Comparison of ENCODE assay signal across 15 cellular contexts in the genomic region with DNA sequence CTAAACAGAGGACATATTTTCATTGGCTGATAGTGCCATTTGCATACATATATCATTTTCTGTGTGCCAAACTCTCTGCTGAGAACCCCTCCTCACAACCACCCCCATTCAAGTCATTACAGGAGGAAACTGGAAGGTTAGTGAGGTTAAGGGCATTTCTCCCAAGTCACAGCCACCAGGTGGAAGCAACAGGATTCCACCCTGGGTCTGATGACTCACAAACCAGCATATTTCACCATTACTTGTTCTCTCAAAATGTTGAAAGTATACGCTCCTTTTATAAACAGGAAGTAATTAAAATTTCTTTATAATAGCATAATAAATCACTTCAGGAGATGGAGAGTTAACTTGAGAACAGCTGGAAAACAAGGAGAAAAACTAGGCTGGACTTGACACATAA.
DNase-seq lines count a peak whose midpoint lies in the region; ATAC-seq, FAIRE-seq and TF ChIP-seq lines count a peak whose summit lies in the region.
"Had no signal": no experiment of that assay in that cellular context is flagged by ENCODE, and none has a peak within 500 bp of the region (broad histone marks: within the 10 kb centered on the region; RNA-seq: fewer than 3 reads in every experiment).

No MANE protein-coding gene starts in this region.

- TF ChIP-seq EP300 in H1 (IDR thresholded peaks at IDR 0.05; ENCODE audit: borderline replicate concordance in 1 of 2, low read depth in 2 of 2, low read length in 2 of 2): no peak

- no peaks in the 10 kb centered on the region for H3K36me3 Mint-ChIP-seq in activated naive CD4-positive, alpha-beta T cell treated with anti-CD3 and anti-CD28 coated beads, Interleukin-2, amount 50 U/mL, for 72 hours
- H3K36me3 Mint-ChIP-seq: naive B cell had no signal

- DNase-seq in GM04504 (ENCODE audit: low read depth): peak; percentile 10
- DNase-seq in NCI-H146 (lab: John Stamatoyannopoulos, UW): peak; percentile 17
- no peak for DNase-seq in H1 (ENCODE audit: low read depth in 1 of 2, low spot score in 2 of 2)
- DNase-seq in mesendoderm: peak; percentile 55
- DNase-seq in activated naive CD4-positive, alpha-beta T cell treated with anti-CD3 and anti-CD28 coated beads, Interleukin-2, amount 50 U/mL, for 72 hours (ENCODE audit: low spot score in 2 of 2): no peak
- DNase-seq in activated CD4-positive, CD25-positive, alpha-beta regulatory T cell (lab: John Stamatoyannopoulos, UW): no peak
- DNase-seq in COR-L47 (lab: John Stamatoyannopoulos, UW): no peak
- DNase-seq: activated T-cell treated with anti-CD3 and anti-CD28 coated beads, Interleukin-2, amount 50 U/mL, for 4 hours; cerebellar nuclear complex; GOT3; naive B cell; NCI-H1930; RPMI8226; spleen had no signal

- 61% methylated on average over 1 of the region's 1 CpG; no CpG with 5 or more reads in 1 of the 2 experiments for WGBS in H1 (ENCODE audit: extremely low coverage in 1 of 2, insufficient coverage in 1 of 2, insufficient read length in 1 of 2, insufficient replicate concordance in 2 of 2, low coverage in 1 of 2, low lambda C conversion rate in 2 of 2, missing lambda C conversion rate in 1 of 2), 2 experiments
- no CpG with 5 or more reads among the region's 1 CpG for WGBS in mesendoderm (ENCODE audit: extremely low coverage, insufficient coverage, low lambda C conversion rate)

- H3K79me2 ChIP-seq in H1 (ENCODE audit: control insufficient read depth in 1 of 2, insufficient read depth in 2 of 2, low read length in 2 of 2) (no peaks in the 10 kb centered on the region), mesendoderm (ENCODE audit: control insufficient read depth, insufficient read depth, low read length) (no peaks in the 10 kb centered on the region)

- POLR2A ChIA-PET in H1 (lab: Charles Lee; ENCODE audit: partially characterized antibody): no interaction called here

- H3K14ac ChIP-seq in H1 (ENCODE audit: insufficient read length): no peak overlapping the region

- no peak overlapping the region for H2BK20ac ChIP-seq in H1 (ENCODE audit: low read length)

- no peak overlapping the region for H3K4me3 ChIP-seq in H1 (ENCODE audit: extremely low read depth in 1 of 4, insufficient read depth in 2 of 4, low read depth in 3 of 4, low read length in 4 of 4)
- H3K4me3 ChIP-seq in mesendoderm (ENCODE audit: low read length): no peak overlapping the region
- H3K4me3 ChIP-seq: spleen had no signal

- H2BK15ac ChIP-seq in H1 (ENCODE audit: low read length): no peak overlapping the region
- H2BK15ac ChIP-seq in mesendoderm (replicated peaks; ENCODE audit: low read depth): no peak overlapping the region

- H2AK5ac ChIP-seq in H1 (ENCODE audit: low read depth, low read length) (no peak overlapping the region), mesendoderm (ENCODE audit: low read length) (no peak overlapping the region)

- no peaks in the 10 kb centered on the region for H4K20me1 ChIP-seq in H1 (replicated peaks in 1 of 2; ENCODE audit: control insufficient read depth in 1 of 2, insufficient read depth in 2 of 2, low read length in 2 of 2)

- no peak; a peak in 1 of 4 replicates for TF ChIP-seq CTCF in H1 (IDR thresholded peaks at IDR 0.05; ENCODE audit: control extremely low read depth in 1 of 3, insufficient read depth in 1 of 3, low read depth in 1 of 3, low read length in 3 of 3)

- H3K23me2 ChIP-seq in H1 (ENCODE audit: low read depth, low read length): no peaks in the 10 kb centered on the region

- TF ChIP-seq RAD21 in H1 (IDR thresholded peaks at IDR 0.05 in 1 of 2, conservative IDR thresholded peaks at IDR 0.05 in 1 of 2; ENCODE audit: low read depth in 2 of 2, low read length in 2 of 2): peak in 1 of 2 experiments; percentile 29; a peak in 1 of 4 replicates

- H4K8ac ChIP-seq in H1 (ENCODE audit: extremely low read depth, insufficient read depth, low read length) (no peak overlapping the region), mesendoderm (ENCODE audit: low read depth, low read length) (no peak overlapping the region)

- H4K91ac ChIP-seq in H1 (replicated peaks; ENCODE audit: insufficient read length, low read length): no peak overlapping the region

- TF ChIP-seq POLR2A in H1 (IDR thresholded peaks at IDR 0.05; ENCODE audit: control extremely low read depth in 1 of 2, low read depth in 2 of 2, low read length in 2 of 2): no peak

- no peak overlapping the region for H2BK12ac ChIP-seq in H1 (ENCODE audit: low read depth, low read length)

- no peak overlapping the region for H3K27ac ChIP-seq in H1 (ENCODE audit: low read depth, low read length)
- no peak overlapping the region for H3K27ac ChIP-seq in mesendoderm (ENCODE audit: low read depth, low read length)
- H3K27ac ChIP-seq: spleen had no signal

- no peak for FAIRE-seq in H1 (lab: Jason Lieb, UNC)

- H3K56ac ChIP-seq in H1 (replicated peaks; ENCODE audit: insufficient read length, low read depth, low read length) (no peak overlapping the region), mesendoderm (ENCODE audit: low read length) (no peak overlapping the region)

- H3K23ac ChIP-seq in H1 (ENCODE audit: insufficient read length) (no peak overlapping the region), mesendoderm (ENCODE audit: low read length) (no peak overlapping the region)

- no peak overlapping the region for H2BK5ac ChIP-seq in H1 (ENCODE audit: low read depth, low read length)
- no peak overlapping the region for H2BK5ac ChIP-seq in mesendoderm (ENCODE audit: low read length)

- no peak for ATAC-seq in GM18870 (IDR thresholded peaks at IDR 0.05; ENCODE audit: unreplicated experiment)
- no peak for ATAC-seq in activated naive CD4-positive, alpha-beta T cell treated with anti-CD3 and anti-CD28 coated beads, Interleukin-2, amount 50 U/mL, for 72 hours
- ATAC-seq: activated T-cell treated with anti-CD3 and anti-CD28 coated beads, Interleukin-2, amount 50 U/mL, for 4 hours had no signal

- H3K4me1 ChIP-seq in H1 (replicated peaks in 1 of 4; ENCODE audit: control insufficient read depth in 3 of 4, insufficient read depth in 4 of 4, low read length in 3 of 4) (peaks cover 0 to 18% (median 11%) of the 10 kb centered on the region in 4 experiments; a peak in 4 of 7 replicates), mesendoderm (ENCODE audit: control insufficient read depth, low read depth, low read length) (no peaks in the 10 kb centered on the region)

- H3K18ac ChIP-seq in H1 (ENCODE audit: extremely low read depth, low read length) (no peak overlapping the region), mesendoderm (ENCODE audit: low read length) (no peak overlapping the region)

- H3K4ac ChIP-seq in H1 (replicated peaks; ENCODE audit: insufficient read length, low read depth, low read length): no peak overlapping the region
- no peak overlapping the region for H3K4ac ChIP-seq in mesendoderm (ENCODE audit: low read depth, low read length)

- no peaks in the 10 kb centered on the region for H3K9me3 ChIP-seq in H1 (ENCODE audit: insufficient read depth in 2 of 2, low read depth in 1 of 2, low read length in 1 of 2)
- H3K9me3 ChIP-seq: spleen had no signal

- H2AFZ ChIP-seq in H1 (ENCODE audit: low read length): no peak overlapping the region

- H3K36me3 ChIP-seq in H1 (ENCODE audit: control insufficient read depth in 2 of 4, insufficient read depth in 4 of 4, low read length in 3 of 4): no peaks in the 10 kb centered on the region
- no peaks in the 10 kb centered on the region for H3K36me3 ChIP-seq in mesendoderm (ENCODE audit: control insufficient read depth, insufficient read depth, low read length)
- H3K36me3 ChIP-seq: spleen had no signal

- CTCF ChIA-PET in H1 (lab: Charles Lee; ENCODE audit: partially characterized antibody): no interaction called here

- H2BK120ac ChIP-seq in H1 (replicated peaks; ENCODE audit: low read depth, low read length): no peak overlapping the region
- H2BK120ac ChIP-seq in mesendoderm (ENCODE audit: low read depth, low read length): no peak overlapping the region

- no peak overlapping the region for H3K27ac Mint-ChIP-seq in activated naive CD4-positive, alpha-beta T cell treated with anti-CD3 and anti-CD28 coated beads, Interleukin-2, amount 50 U/mL, for 72 hours
- H3K27ac Mint-ChIP-seq: naive B cell had no signal

- H3K9me3 Mint-ChIP-seq in activated naive CD4-positive, alpha-beta T cell treated with anti-CD3 and anti-CD28 coated beads, Interleukin-2, amount 50 U/mL, for 72 hours: no peaks in the 10 kb centered on the region
- H3K9me3 Mint-ChIP-seq: activated T-cell treated with anti-CD3 and anti-CD28 coated beads, Interleukin-2, amount 50 U/mL, for 4 hours had no signal

- H4K5ac ChIP-seq in H1 (ENCODE audit: insufficient read length, low read depth, low read length): no peak overlapping the region
- H4K5ac ChIP-seq in mesendoderm (ENCODE audit: low read length): no peak overlapping the region

- H3K4me2 ChIP-seq in H1 (ENCODE audit: insufficient read depth in 1 of 2, low read depth in 2 of 2, low read length in 2 of 2) (no peak overlapping the region), mesendoderm (ENCODE audit: low read length) (no peak overlapping the region)

- no peaks in the 10 kb centered on the region for H3K79me1 ChIP-seq in H1 (ENCODE audit: low read depth, low read length)
- H3K79me1 ChIP-seq in mesendoderm (ENCODE audit: low read length): no peaks in the 10 kb centered on the region

- H3K9ac ChIP-seq in H1 (replicated peaks in 1 of 4; ENCODE audit: extremely low read depth in 1 of 4, low read depth in 3 of 4, low read length in 3 of 4) (no peak overlapping the region), mesendoderm (ENCODE audit: low read length) (no peak overlapping the region)

- H3K27me3 ChIP-seq in H1 (replicated peaks in 1 of 4; ENCODE audit: control insufficient read depth in 3 of 4, extremely low read depth in 1 of 4, insufficient read depth in 3 of 4, low read length in 3 of 4) (no peaks in the 10 kb centered on the region), mesendoderm (ENCODE audit: insufficient read depth, low read length, poor library complexity) (no peaks in the 10 kb centered on the region)
- H3K27me3 ChIP-seq: spleen had no signal

TF ChIP-seq in H1, 55 proteins besides CTCF, POLR2A, EP300 and RAD21:
- TF ChIP-seq, protein P1, sequence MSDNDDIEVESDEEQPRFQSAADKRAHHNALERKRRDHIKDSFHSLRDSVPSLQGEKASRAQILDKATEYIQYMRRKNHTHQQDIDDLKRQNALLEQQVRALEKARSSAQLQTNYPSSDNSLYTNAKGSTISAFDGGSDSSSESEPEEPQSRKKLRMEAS (IDR thresholded peaks at IDR 0.05): no peak
- TF ChIP-seq JUND (IDR thresholded peaks at IDR 0.05; ENCODE audit: low read length): peak; percentile 49; the same call in 1 of the 2 replicates
TF ChIP-seq in H1: peak in this region for 1.

Comparison
In these comparisons a context has a peak if more than half of its experiments do, and no peak if none do; other contexts are left out.
1. DNase-seq: peak in GM04504 (single experiment), NCI-H146 (single experiment) and mesendoderm (single experiment); none in H1 (0 of 2), activated naive CD4-positive, alpha-beta T cell treated with anti-CD3 and anti-CD28 coated beads, Interleukin-2, amount 50 U/mL, for 72 hours (0 of 2), activated CD4-positive, CD25-positive, alpha-beta regulatory T cell (0 of 4) and COR-L47 (single experiment).